ENCODE assay signal across 12 cellular contexts in the genomic region with DNA sequence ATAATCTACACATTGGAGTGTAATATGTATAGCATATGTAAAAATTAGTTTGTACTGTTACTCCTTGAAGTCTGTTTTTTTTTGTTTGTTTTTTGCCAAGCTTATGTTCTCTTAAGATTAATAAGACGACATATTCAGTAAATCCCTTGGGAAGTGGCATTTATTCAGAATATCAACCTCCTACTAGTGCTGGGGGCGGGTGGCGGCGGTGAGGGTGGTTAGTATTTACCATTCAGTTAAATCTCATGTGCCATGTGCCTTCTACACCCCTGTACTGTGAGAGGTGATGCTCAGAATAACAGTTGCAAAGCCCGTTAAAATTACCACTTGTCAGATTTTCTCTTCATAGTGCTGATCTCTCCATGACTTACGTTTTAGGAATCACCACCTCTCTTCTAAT. TPM values are rescaled to one million over a fixed set of nuclear protein-coding genes. Genes with fewer than 3 reads are reported as not detected.
A peak's percentile ranks its signal among the peaks of the same experiment; 100 is the strongest.
DNase-seq lines count a peak whose midpoint lies in the region; ATAC-seq, FAIRE-seq and TF ChIP-seq lines count a peak whose summit lies in the region.
"Had no signal": no experiment of that assay in that cellular context is flagged by ENCODE, and none has a peak within 500 bp of the region (broad histone marks: within the 10 kb centered on the region; RNA-seq: fewer than 3 reads in every experiment).

No MANE protein-coding gene starts in this region.

- CTCF ChIA-PET in Caco-2 (lab: Charles Lee): interaction anchor here (1.0 kb wide), 1 partner anchor 11 kb away, joined by 3 read pairs; no protein-coding TSS in a partner anchor

- H3K4me1 ChIP-seq in Caco-2 (peaks cover 30% of the 10 kb centered on the region), pancreas (peaks cover 13 to 59% (median 46%) of the 10 kb centered on the region in 3 donors)
- peaks cover 19% of the 10 kb centered on the region for H3K4me1 ChIP-seq in effector memory CD4-positive, alpha-beta T cell (ENCODE audit: control insufficient read depth, insufficient read depth, low read length, poor library complexity, severe bottlenecking)

- peaks cover 18% of the 10 kb centered on the region for H3K4me1 Mint-ChIP-seq in Caco-2 (ENCODE audit: low read depth, unreplicated experiment)
- H3K4me1 Mint-ChIP-seq in dendritic cell treated with granulocyte-macrophage colony-stimulating factor and Interleukin-4, amounts not matched to agents 40 ng/mL and 50 ng/mL, for 4 days (ENCODE audit: low read depth): peaks cover 66% of the 10 kb centered on the region

- H3K27me3 Mint-ChIP-seq in Caco-2 (ENCODE audit: insufficient read depth, unreplicated experiment): no peaks in the 10 kb centered on the region
- H3K27me3 Mint-ChIP-seq in dendritic cell treated with granulocyte-macrophage colony-stimulating factor and Interleukin-4, amounts not matched to agents 40 ng/mL and 50 ng/mL, for 4 days: no peaks in the 10 kb centered on the region

- no peak for DNase-seq in Caco-2
- peak; percentile 25 for DNase-seq in M059J (ENCODE audit: low read depth)
- DNase-seq in pancreas: no peak
- no peak for DNase-seq in GDM1 (lab: John Stamatoyannopoulos, UW)
- DNase-seq in effector memory CD4-positive, alpha-beta T cell: no peak
- DNase-seq in NCI-H446 treated with DMSO at 0.1 percent for 48 hours (lab: John Stamatoyannopoulos, UW): no peak
- no peak for DNase-seq in GM20000 (ENCODE audit: low spot score)
- DNase-seq: NCI-H1417; stimulated activated CD4-positive, alpha-beta T cell treated with anti-CD3 and anti-CD28 coated beads, Interleukin-15, amount 100 ng/mL, for 24 hours; thyroid gland had no signal

- POLR2A ChIA-PET in Caco-2 (lab: Charles Lee): no interaction called here

- H3K36me3 ChIP-seq in Caco-2 (ENCODE audit: control insufficient read depth, insufficient read depth, low read length) (no peaks in the 10 kb centered on the region; the same call in 1 of the 2 replicates), pancreas (no peaks in the 10 kb centered on the region)
- no peaks in the 10 kb centered on the region for H3K36me3 ChIP-seq in effector memory CD4-positive, alpha-beta T cell (ENCODE audit: control insufficient read depth, insufficient read depth, low read length)
- H3K36me3 ChIP-seq: thyroid gland had no signal

- H3K4me3 Mint-ChIP-seq in Caco-2 (ENCODE audit: unreplicated experiment): peak overlapping the region; percentile 5
- peak overlapping the region; percentile 26 for H3K4me3 Mint-ChIP-seq in dendritic cell treated with granulocyte-macrophage colony-stimulating factor and Interleukin-4, amounts not matched to agents 40 ng/mL and 50 ng/mL, for 4 days

- H3K4me3 ChIP-seq in Caco-2 (ENCODE audit: low read depth, low read length) (no peak overlapping the region), pancreas (peak overlapping the region in 3 of 4 donors; percentile 2 to 76 (median 72))
- no peak overlapping the region for H3K4me3 ChIP-seq in effector memory CD4-positive, alpha-beta T cell (ENCODE audit: insufficient read depth, low read depth, low read length, poor library complexity, severe bottlenecking)
- H3K4me3 ChIP-seq: thyroid gland had no signal

- no peak for FAIRE-seq in pancreas (lab: Jason Lieb, UNC)
- FAIRE-seq: islet of Langerhans had no signal

- no peak for ATAC-seq in pancreas

- TF ChIP-seq CTCF in Caco-2 (IDR thresholded peaks at IDR 0.05; ENCODE audit: insufficient read depth in 1 of 2, low read depth in 1 of 2, low read length in 1 of 2, severe bottlenecking in 1 of 2, unreplicated experiment in 1 of 2) (no peak), pancreas (IDR thresholded peaks at IDR 0.05) (no peak), GM20000 (IDR thresholded peaks at IDR 0.05; ENCODE audit: extremely low read depth, missing control alignments) (no peak)

- H3K36me3 Mint-ChIP-seq in Caco-2 (ENCODE audit: insufficient read depth, unreplicated experiment): peaks cover 13% of the 10 kb centered on the region
- H3K36me3 Mint-ChIP-seq in dendritic cell treated with granulocyte-macrophage colony-stimulating factor and Interleukin-4, amounts not matched to agents 40 ng/mL and 50 ng/mL, for 4 days (ENCODE audit: low read depth): peaks cover 27% of the 10 kb centered on the region

- no TSS peak for BruUV-seq in Caco-2 (replicated peaks; lab: Mats Ljungman, UMichigan)

- peak overlapping the region in 2 of 4 donors; percentile 25 to 46 for H3K27ac ChIP-seq in pancreas
- no peak overlapping the region for H3K27ac ChIP-seq in effector memory CD4-positive, alpha-beta T cell (ENCODE audit: insufficient read depth, low read length, poor library complexity, severe bottlenecking)

- intact Hi-C loops in Caco-2 (cut with micrococcal nuclease; ENCODE audit: unreplicated experiment) (loop anchor here (2.0 kb wide), 1 partner anchor 47 kb away; no protein-coding TSS in a partner anchor), pancreas (cut with DNase I) (no loop called here)
- intact Hi-C loops in dendritic cell treated with granulocyte-macrophage colony-stimulating factor and Interleukin-4, amounts not matched to agents 40 ng/mL and 50 ng/mL, for 4 days (cut with micrococcal nuclease): loop anchor here (5.0 kb wide), 2 partner anchors 46 to 64 kb away; no protein-coding TSS in a partner anchor

- 25 to 32% methylated on average over 6 of the region's 6 CpGs for WGBS in pancreas, 2 donors

- no peaks in the 10 kb centered on the region for H3K27me3 ChIP-seq in Caco-2 (replicated peaks; ENCODE audit: control insufficient read depth, insufficient read depth, low read length)
- no peaks in the 10 kb centered on the region for H3K27me3 ChIP-seq in pancreas
- H3K27me3 ChIP-seq in effector memory CD4-positive, alpha-beta T cell (replicated peaks; ENCODE audit: control insufficient read depth, insufficient read depth, low read length, poor library complexity, severe bottlenecking): no peaks in the 10 kb centered on the region
- H3K27me3 ChIP-seq: thyroid gland had no signal

- H3K9me3 ChIP-seq in Caco-2 (no peaks in the 10 kb centered on the region), pancreas (no peaks in the 10 kb centered on the region)
- H3K9me3 ChIP-seq in effector memory CD4-positive, alpha-beta T cell (ENCODE audit: control insufficient read depth, low read length): no peaks in the 10 kb centered on the region
- H3K9me3 ChIP-seq: thyroid gland had no signal

- no peaks in the 10 kb centered on the region for H3K9me3 Mint-ChIP-seq in Caco-2 (ENCODE audit: unreplicated experiment)
- H3K9me3 Mint-ChIP-seq in dendritic cell treated with granulocyte-macrophage colony-stimulating factor and Interleukin-4, amounts not matched to agents 40 ng/mL and 50 ng/mL, for 4 days: no peaks in the 10 kb centered on the region

- H3K27ac Mint-ChIP-seq in Caco-2 (ENCODE audit: unreplicated experiment): no peak overlapping the region
- peak overlapping the region; percentile 71 for H3K27ac Mint-ChIP-seq in dendritic cell treated with granulocyte-macrophage colony-stimulating factor and Interleukin-4, amounts not matched to agents 40 ng/mL and 50 ng/mL, for 4 days

RNA-seq across cellular contexts. Expression of a gene that starts 3.0 kb away (rescaled TPM):
- 54.0 and 65.2 TPM in 2 replicates for total RNA-seq in Caco-2 (2022)
- total RNA-seq in M059J (2014; rRNA removed; shearing (Covaris generic)): 25.5 and 38.3 TPM in 2 replicates
- total RNA-seq in pancreas: 10 to 100 TPM; 29.3 to 66.2 (median 34.3) TPM
- polyA plus RNA-seq in pancreas: 1 to 10 TPM; 3.0 to 3.6 TPM

Comparison
In these comparisons a context has a peak if more than half of its experiments do, and no peak if none do; other contexts are left out.
1. H3K4me3 ChIP-seq: peak in pancreas (3 of 4); none in Caco-2 (single experiment) and effector memory CD4-positive, alpha-beta T cell (single experiment).
2. intact Hi-C loops: an anchor here in Caco-2 (2.0 kb wide) and dendritic cell treated with granulocyte-macrophage colony-stimulating factor and Interleukin-4, amounts not matched to agents 40 ng/mL and 50 ng/mL, for 4 days (5.0 kb wide); none called in pancreas.